ENCODE assay signal across 1 cellular context in the genomic region with DNA sequence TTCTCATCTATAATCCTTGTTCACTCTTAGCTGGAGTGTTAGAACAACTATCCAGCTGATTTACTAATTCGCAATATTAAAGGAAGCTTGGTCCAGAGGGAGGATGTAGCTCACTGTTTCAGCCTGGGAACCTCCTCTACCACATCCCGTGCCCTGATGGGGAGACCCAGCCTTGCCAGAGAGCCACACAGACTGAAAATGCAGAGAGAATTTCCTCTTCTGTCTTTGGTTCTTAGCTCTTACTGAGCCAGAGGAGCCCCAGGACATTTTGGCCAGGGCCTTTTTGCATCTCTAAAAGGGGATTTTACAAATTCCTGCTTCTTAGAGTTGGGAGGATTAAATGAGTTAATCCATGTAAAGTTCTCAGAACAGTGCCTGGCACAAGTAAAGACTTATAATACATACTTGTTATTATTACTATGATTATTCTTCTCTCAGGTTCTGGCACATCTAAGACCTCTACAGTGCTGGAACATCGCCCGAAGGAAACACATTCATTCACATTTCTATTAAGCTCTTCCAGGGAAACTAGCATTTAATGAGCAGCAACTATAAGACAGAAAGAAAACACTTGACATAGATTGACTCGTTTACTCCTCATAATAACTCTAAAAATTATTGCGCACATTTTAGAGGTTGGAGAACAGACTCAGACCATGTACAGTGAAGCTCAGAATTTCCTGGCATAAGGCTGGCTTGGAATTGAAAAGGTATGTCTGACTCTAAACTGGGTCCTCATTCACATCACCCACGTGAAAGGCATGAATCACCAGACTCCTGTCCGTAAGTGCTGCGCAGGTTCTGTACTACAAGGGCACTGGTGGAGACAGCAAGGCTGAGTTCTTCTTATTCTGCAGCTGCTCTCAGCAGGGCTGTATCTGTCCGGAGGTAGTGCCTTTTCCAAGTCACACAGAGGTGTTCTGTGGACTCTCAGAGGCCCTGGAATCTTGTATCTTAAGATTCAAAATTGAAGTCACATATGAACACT.
TF ChIP-seq lines count a peak whose summit lies in the region.

No MANE protein-coding gene starts in this region.

TF ChIP-seq in WTC11, 78 proteins besides CTCF, POLR2A, EP300 and RAD21 (continued from another document):
- TF ChIP-seq, protein P1, sequence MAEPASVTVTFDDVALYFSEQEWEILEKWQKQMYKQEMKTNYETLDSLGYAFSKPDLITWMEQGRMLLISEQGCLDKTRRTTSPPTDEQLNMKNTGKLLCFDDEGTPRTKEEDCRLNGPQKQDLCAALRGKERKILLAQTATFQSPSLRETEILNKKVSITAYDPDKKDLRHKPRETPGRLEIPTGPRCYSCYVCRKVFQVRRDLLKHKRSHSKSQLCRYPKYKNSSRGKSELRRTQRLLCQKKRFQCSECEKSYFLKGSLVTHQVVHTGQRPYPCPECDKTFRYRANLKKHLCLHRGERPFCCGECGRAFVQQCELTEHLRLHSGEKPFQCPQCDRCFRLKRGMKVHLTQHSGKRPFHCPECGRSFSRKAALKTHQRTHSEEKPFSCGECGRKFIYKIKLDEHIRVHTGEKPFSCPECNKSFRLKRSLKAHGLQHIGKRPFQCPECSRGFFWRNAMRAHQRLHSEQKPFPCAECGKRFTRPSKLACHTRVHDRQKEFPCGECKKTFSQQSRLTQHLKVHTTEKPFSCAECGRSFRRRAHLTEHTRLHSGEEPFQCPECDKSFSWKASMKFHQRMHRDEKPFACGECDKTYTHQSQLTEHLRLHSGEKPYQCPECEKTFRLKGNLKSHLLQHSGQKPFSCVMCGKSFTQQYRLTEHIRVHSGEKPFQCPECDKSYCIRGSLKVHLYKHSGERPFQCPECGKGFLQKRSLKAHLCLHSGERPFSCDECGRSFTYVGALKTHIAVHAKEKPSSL (CRISPR knock-in tag; conservative IDR thresholded peaks at IDR 0.05): no peak
- TF ChIP-seq JUN (CRISPR knock-in tag; IDR thresholded peaks at IDR 0.05): no peak
- TF ChIP-seq, protein P2, sequence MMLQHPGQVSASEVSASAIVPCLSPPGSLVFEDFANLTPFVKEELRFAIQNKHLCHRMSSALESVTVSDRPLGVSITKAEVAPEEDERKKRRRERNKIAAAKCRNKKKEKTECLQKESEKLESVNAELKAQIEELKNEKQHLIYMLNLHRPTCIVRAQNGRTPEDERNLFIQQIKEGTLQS (CRISPR knock-in tag; conservative IDR thresholded peaks at IDR 0.05): no peak
- no peak for TF ChIP-seq TP53 (CRISPR knock-in tag; IDR thresholded peaks at IDR 0.05)
- TF ChIP-seq HMGA2 (CRISPR knock-in tag; IDR thresholded peaks at IDR 0.05): no peak
- TF ChIP-seq, protein P3, sequence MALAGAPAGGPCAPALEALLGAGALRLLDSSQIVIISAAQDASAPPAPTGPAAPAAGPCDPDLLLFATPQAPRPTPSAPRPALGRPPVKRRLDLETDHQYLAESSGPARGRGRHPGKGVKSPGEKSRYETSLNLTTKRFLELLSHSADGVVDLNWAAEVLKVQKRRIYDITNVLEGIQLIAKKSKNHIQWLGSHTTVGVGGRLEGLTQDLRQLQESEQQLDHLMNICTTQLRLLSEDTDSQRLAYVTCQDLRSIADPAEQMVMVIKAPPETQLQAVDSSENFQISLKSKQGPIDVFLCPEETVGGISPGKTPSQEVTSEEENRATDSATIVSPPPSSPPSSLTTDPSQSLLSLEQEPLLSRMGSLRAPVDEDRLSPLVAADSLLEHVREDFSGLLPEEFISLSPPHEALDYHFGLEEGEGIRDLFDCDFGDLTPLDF (CRISPR knock-in tag; IDR thresholded peaks at IDR 0.05): no peak
- TF ChIP-seq GTF2I (CRISPR knock-in tag; conservative IDR thresholded peaks at IDR 0.05): no peak
- TF ChIP-seq, protein P4, sequence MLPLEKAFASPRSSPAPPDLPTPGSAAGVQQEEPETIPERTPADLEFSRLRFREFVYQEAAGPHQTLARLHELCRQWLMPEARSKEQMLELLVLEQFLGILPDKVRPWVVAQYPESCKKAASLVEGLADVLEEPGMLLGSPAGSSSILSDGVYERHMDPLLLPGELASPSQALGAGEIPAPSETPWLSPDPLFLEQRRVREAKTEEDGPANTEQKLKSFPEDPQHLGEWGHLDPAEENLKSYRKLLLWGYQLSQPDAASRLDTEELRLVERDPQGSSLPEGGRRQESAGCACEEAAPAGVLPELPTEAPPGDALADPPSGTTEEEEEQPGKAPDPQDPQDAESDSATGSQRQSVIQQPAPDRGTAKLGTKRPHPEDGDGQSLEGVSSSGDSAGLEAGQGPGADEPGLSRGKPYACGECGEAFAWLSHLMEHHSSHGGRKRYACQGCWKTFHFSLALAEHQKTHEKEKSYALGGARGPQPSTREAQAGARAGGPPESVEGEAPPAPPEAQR (CRISPR knock-in tag; IDR thresholded peaks at IDR 0.05): no peak
- no peak for TF ChIP-seq FOXP1 (CRISPR knock-in tag; IDR thresholded peaks at IDR 0.05; ENCODE audit: borderline replicate concordance)
